ENCODE assay signal across 1 cellular context in genomic region chr7:45881759-45882464, GRCh38.
TF ChIP-seq lines count a peak whose summit lies in the region.

No MANE protein-coding gene starts in this region.

TF ChIP-seq in HepG2, 621 proteins besides CTCF, POLR2A, EP300 and RAD21 (continued from another document and continues in another):
- TF ChIP-seq CREBL2 (CRISPR knock-in tag; IDR thresholded peaks at IDR 0.05; ENCODE audit: borderline replicate concordance) (peak; percentile 35; the same call in 1 of the 2 replicates), ELF4 (CRISPR knock-in tag; IDR thresholded peaks at IDR 0.05; ENCODE audit: borderline replicate concordance) (no peak; the same call in 1 of the 2 replicates), BRCA1 (CRISPR knock-in tag; IDR thresholded peaks at IDR 0.05) (no peak; the same call in 1 of the 2 replicates), GLI4 (CRISPR knock-in tag; IDR thresholded peaks at IDR 0.05; ENCODE audit: borderline replicate concordance) (peak; percentile 73; the same call in 1 of the 2 replicates), FOXO1 (CRISPR knock-in tag; IDR thresholded peaks at IDR 0.05) (peak; percentile 100), ZNF510 (CRISPR knock-in tag; IDR thresholded peaks at IDR 0.05; ENCODE audit: low read depth) (peak; percentile 95), MTA1 (CRISPR knock-in tag; IDR thresholded peaks at IDR 0.05; ENCODE audit: borderline replicate concordance) (peak; percentile 79; the same call in 1 of the 2 replicates), ZNF781 (CRISPR knock-in tag; IDR thresholded peaks at IDR 0.05; ENCODE audit: borderline replicate concordance, not compliant biosample characterization) (peak; percentile 84), ZNF770 (CRISPR knock-in tag; IDR thresholded peaks at IDR 0.05) (peak; percentile 56), ZBTB40 (IDR thresholded peaks at IDR 0.05) (no peak), ZBTB40 (CRISPR knock-in tag; IDR thresholded peaks at IDR 0.05) (peak; percentile 77; the same call in 1 of the 2 replicates), ZNF446 (CRISPR knock-in tag; IDR thresholded peaks at IDR 0.05) (no peak), JUND (CRISPR knock-in tag; IDR thresholded peaks at IDR 0.05) (peak; percentile 95), RARA (CRISPR knock-in tag; IDR thresholded peaks at IDR 0.05) (peak; percentile 98), TARDBP (CRISPR knock-in tag; IDR thresholded peaks at IDR 0.05) (peak; percentile 72), NFKB2 (CRISPR knock-in tag; IDR thresholded peaks at IDR 0.05; ENCODE audit: borderline replicate concordance) (peak; percentile 40; the same call in 1 of the 2 replicates), ZNF136 (CRISPR knock-in tag; IDR thresholded peaks at IDR 0.05; ENCODE audit: low read depth) (peak; percentile 92), ZSCAN12 (CRISPR knock-in tag; IDR thresholded peaks at IDR 0.05) (peak; percentile 28; the same call in 1 of the 2 replicates), HHEX (CRISPR knock-in tag; IDR thresholded peaks at IDR 0.05) (peak; percentile 71)
- TF ChIP-seq, protein P1, sequence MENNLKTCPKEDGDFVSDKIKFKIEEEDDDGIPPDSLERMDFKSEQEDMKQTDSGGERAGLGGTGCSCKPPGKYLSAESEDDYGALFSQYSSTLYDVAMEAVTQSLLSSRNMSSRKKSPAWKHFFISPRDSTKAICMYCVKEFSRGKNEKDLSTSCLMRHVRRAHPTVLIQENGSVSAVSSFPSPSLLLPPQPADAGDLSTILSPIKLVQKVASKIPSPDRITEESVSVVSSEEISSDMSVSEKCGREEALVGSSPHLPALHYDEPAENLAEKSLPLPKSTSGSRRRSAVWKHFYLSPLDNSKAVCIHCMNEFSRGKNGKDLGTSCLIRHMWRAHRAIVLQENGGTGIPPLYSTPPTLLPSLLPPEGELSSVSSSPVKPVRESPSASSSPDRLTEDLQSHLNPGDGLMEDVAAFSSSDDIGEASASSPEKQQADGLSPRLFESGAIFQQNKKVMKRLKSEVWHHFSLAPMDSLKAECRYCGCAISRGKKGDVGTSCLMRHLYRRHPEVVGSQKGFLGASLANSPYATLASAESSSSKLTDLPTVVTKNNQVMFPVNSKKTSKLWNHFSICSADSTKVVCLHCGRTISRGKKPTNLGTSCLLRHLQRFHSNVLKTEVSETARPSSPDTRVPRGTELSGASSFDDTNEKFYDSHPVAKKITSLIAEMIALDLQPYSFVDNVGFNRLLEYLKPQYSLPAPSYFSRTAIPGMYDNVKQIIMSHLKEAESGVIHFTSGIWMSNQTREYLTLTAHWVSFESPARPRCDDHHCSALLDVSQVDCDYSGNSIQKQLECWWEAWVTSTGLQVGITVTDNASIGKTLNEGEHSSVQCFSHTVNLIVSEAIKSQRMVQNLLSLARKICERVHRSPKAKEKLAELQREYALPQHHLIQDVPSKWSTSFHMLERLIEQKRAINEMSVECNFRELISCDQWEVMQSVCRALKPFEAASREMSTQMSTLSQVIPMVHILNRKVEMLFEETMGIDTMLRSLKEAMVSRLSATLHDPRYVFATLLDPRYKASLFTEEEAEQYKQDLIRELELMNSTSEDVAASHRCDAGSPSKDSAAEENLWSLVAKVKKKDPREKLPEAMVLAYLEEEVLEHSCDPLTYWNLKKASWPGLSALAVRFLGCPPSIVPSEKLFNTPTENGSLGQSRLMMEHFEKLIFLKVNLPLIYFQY (CRISPR knock-in tag; IDR thresholded peaks at IDR 0.05; ENCODE audit: borderline replicate concordance) = no peak
- TF ChIP-seq, protein P2, sequence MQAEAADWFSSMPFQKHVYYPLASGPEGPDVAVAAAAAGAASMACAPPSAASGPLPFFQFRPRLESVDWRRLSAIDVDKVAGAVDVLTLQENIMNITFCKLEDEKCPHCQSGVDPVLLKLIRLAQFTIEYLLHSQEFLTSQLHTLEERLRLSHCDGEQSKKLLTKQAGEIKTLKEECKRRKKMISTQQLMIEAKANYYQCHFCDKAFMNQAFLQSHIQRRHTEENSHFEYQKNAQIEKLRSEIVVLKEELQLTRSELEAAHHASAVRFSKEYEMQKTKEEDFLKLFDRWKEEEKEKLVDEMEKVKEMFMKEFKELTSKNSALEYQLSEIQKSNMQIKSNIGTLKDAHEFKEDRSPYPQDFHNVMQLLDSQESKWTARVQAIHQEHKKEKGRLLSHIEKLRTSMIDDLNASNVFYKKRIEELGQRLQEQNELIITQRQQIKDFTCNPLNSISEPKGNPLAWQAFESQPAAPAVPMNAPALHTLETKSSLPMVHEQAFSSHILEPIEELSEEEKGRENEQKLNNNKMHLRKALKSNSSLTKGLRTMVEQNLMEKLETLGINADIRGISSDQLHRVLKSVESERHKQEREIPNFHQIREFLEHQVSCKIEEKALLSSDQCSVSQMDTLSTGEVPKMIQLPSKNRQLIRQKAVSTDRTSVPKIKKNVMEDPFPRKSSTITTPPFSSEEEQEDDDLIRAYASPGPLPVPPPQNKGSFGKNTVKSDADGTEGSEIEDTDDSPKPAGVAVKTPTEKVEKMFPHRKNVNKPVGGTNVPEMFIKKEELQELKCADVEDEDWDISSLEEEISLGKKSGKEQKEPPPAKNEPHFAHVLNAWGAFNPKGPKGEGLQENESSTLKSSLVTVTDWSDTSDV (CRISPR knock-in tag; IDR thresholded peaks at IDR 0.05) = no peak
- TF ChIP-seq, protein P3, sequence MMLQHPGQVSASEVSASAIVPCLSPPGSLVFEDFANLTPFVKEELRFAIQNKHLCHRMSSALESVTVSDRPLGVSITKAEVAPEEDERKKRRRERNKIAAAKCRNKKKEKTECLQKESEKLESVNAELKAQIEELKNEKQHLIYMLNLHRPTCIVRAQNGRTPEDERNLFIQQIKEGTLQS (CRISPR knock-in tag; IDR thresholded peaks at IDR 0.05) = peak; percentile 92
- TF ChIP-seq, protein P4, sequence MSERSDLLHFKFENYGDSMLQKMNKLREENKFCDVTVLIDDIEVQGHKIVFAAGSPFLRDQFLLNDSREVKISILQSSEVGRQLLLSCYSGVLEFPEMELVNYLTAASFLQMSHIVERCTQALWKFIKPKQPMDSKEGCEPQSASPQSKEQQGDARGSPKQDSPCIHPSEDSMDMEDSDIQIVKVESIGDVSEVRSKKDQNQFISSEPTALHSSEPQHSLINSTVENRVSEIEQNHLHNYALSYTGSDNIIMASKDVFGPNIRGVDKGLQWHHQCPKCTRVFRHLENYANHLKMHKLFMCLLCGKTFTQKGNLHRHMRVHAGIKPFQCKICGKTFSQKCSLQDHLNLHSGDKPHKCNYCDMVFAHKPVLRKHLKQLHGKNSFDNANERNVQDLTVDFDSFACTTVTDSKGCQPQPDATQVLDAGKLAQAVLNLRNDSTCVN (CRISPR knock-in tag; IDR thresholded peaks at IDR 0.05; ENCODE audit: borderline replicate concordance) = no peak; the same call in 1 of the 2 replicates
- TF ChIP-seq, protein P5, sequence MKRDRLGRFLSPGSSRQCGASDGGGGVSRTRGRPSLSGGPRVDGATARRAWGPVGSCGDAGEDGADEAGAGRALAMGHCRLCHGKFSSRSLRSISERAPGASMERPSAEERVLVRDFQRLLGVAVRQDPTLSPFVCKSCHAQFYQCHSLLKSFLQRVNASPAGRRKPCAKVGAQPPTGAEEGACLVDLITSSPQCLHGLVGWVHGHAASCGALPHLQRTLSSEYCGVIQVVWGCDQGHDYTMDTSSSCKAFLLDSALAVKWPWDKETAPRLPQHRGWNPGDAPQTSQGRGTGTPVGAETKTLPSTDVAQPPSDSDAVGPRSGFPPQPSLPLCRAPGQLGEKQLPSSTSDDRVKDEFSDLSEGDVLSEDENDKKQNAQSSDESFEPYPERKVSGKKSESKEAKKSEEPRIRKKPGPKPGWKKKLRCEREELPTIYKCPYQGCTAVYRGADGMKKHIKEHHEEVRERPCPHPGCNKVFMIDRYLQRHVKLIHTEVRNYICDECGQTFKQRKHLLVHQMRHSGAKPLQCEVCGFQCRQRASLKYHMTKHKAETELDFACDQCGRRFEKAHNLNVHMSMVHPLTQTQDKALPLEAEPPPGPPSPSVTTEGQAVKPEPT (CRISPR knock-in tag; IDR thresholded peaks at IDR 0.05; ENCODE audit: low read depth) = peak; percentile 80; the same call in 1 of the 2 replicates
- TF ChIP-seq, protein P6, sequence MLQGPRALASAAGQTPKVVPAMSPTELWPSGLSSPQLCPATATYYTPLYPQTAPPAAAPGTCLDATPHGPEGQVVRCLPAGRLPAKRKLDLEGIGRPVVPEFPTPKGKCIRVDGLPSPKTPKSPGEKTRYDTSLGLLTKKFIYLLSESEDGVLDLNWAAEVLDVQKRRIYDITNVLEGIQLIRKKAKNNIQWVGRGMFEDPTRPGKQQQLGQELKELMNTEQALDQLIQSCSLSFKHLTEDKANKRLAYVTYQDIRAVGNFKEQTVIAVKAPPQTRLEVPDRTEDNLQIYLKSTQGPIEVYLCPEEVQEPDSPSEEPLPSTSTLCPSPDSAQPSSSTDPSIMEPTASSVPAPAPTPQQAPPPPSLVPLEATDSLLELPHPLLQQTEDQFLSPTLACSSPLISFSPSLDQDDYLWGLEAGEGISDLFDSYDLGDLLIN (CRISPR knock-in tag; IDR thresholded peaks at IDR 0.05; ENCODE audit: borderline replicate concordance) = no peak
